ENCODE assay signal across 1 cellular context in genomic region chr2:69616755-69617154, GRCh38.
TF ChIP-seq lines count a peak whose summit lies in the region.

No MANE protein-coding gene starts in this region.

TF ChIP-seq in GM12878, 131 proteins besides CTCF, POLR2A, EP300 and RAD21 (continued from another document):
- no peak for TF ChIP-seq BCL3 (IDR thresholded peaks at IDR 0.05; ENCODE audit: borderline replicate concordance, insufficient read depth, low read depth, low read length, poor library complexity, severe bottlenecking)
- no peak for TF ChIP-seq POU2F2 (IDR thresholded peaks at IDR 0.05; ENCODE audit: borderline replicate concordance, low read depth, low read length)
- TF ChIP-seq MTA3 (IDR thresholded peaks at IDR 0.05; ENCODE audit: borderline replicate concordance, low read length) = no peak
- TF ChIP-seq E2F8 (IDR thresholded peaks at IDR 0.05; ENCODE audit: low read depth, partially characterized antibody) = no peak
- no peak for TF ChIP-seq ATF3 (IDR thresholded peaks at IDR 0.05; ENCODE audit: borderline replicate concordance, extremely low read depth, low read depth, low read length)
- no peak for TF ChIP-seq MLLT1 (IDR thresholded peaks at IDR 0.05)
- no peak for TF ChIP-seq LARP7 (IDR thresholded peaks at IDR 0.05)
- TF ChIP-seq BCL11A (IDR thresholded peaks at IDR 0.05; ENCODE audit: low read depth, low read length) = no peak
- no peak for TF ChIP-seq ATF7 (IDR thresholded peaks at IDR 0.05; ENCODE audit: low read depth)
- no peak for TF ChIP-seq TARDBP (IDR thresholded peaks at IDR 0.05; ENCODE audit: borderline replicate concordance)
- no peak for TF ChIP-seq WRNIP1 (IDR thresholded peaks at IDR 0.05; ENCODE audit: borderline replicate concordance, low read depth, low read length)
- TF ChIP-seq MEF2B (IDR thresholded peaks at IDR 0.05; ENCODE audit: partially characterized antibody, poor library complexity, severe bottlenecking) = peak; percentile 16
- TF ChIP-seq MEF2A (IDR thresholded peaks at IDR 0.05; ENCODE audit: insufficient read depth, low read depth, low read length) = no peak
- TF ChIP-seq HDAC6 (IDR thresholded peaks at IDR 0.05; ENCODE audit: unreplicated experiment) = no peak
- TF ChIP-seq ESRRA (IDR thresholded peaks at IDR 0.05; ENCODE audit: low read length) = no peak
- no peak for TF ChIP-seq RB1 (IDR thresholded peaks at IDR 0.05; ENCODE audit: borderline replicate concordance)
- no peak for TF ChIP-seq RELA (IDR thresholded peaks at IDR 0.05; ENCODE audit: borderline replicate concordance, partially characterized antibody)
- peak; percentile 28; the same call in 1 of the 2 replicates for TF ChIP-seq MTA2 (IDR thresholded peaks at IDR 0.05; ENCODE audit: low read depth)
- TF ChIP-seq FOS (IDR thresholded peaks at IDR 0.05; ENCODE audit: borderline replicate concordance, extremely low read depth, insufficient read length) = no peak
- no peak for TF ChIP-seq ZNF274 (IDR thresholded peaks at IDR 0.05; ENCODE audit: insufficient read depth, insufficient read length)
- TF ChIP-seq SIX5 (IDR thresholded peaks at IDR 0.05; ENCODE audit: low read depth, low read length, severe bottlenecking) = no peak
- TF ChIP-seq E4F1 (IDR thresholded peaks at IDR 0.05; ENCODE audit: borderline replicate concordance, partially characterized antibody) = no peak
